In the genomic region with DNA sequence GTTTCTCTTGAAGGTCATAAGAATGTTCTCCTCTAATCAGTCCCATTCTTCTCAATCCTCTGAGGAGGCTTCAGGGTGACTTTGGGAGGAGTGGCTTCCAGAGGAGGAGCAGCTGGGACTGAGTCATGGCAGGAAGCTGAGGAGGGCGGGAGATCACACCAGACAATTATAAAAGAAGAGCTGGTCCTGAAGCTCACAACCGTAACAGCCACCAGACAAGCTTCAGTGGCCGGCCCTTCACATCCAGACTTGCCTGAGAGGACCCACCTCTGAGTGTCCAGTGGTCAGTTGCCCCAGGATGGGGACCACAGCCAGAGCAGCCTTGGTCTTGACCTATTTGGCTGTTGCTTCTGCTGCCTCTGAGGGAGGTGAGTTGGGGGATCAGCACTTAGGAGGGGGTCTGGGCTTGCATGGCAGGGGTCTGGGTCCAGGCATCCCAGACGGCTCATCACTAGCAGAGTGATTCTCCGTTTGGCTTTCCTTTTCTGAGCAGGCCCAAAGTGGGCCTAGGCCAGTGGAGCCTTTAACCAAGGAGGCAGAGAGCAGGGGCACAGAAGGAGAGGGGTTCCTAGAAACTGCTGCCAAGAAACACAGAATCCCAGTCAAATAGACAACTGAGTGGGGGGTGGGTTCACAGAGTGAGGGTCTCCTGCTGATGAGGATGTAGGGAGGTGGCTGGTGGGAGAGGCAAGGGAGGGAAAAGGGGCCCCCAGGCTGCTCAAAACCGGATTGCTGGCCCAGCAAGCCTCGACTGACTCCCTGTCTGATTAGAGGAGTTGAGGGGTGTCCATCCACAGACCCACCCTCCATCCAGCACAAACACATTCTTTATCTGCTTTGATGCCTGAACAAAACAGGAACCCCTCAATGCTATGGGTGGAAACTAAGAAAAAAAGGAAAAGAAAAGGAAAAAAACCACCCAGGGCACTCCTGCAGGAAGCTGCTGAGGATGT, we compare ENCODE assay signal across 8 cellular contexts. TPM values are rescaled to one million over a fixed set of nuclear protein-coding genes. Genes with fewer than 3 reads are reported as not detected.
DNase-seq lines count a peak whose midpoint lies in the region; TF ChIP-seq lines count a peak whose summit lies in the region.

Gene ECM1, plus strand, starts transcription at position 198 of the 953 bp plus-strand sequence. Its CDS starts 101 bp downstream, at position 299.

- H3K27ac ChIP-seq in 22Rv1 (peak within 1 kb of the TSS; percentile 12; the same call in 1 of the 2 replicates), angular gyrus (ENCODE audit: low read depth, low read length) (peak within 1 kb of the TSS; percentile 81)

- TF ChIP-seq CTCF in 22Rv1 (IDR thresholded peaks at IDR 0.05) (no peak), subcutaneous adipose tissue (IDR thresholded peaks at IDR 0.05; ENCODE audit: low read depth) (no peak)

- DNase-seq in HPDE6-E6E7 (ENCODE audit: extremely low spot score): peak; percentile 88
- DNase-seq in inferior parietal cortex (ENCODE audit: extremely low spot score): peak; percentile 40
- DNase-seq in activated CD4-positive, CD25-positive, alpha-beta regulatory T cell treated with anti-CD3 and anti-CD28 coated beads, Interleukin-2, amount 50 U/mL, for 72 hours: no peak
- DNase-seq in globus pallidus (ENCODE audit: low spot score): no peak
- no peak for DNase-seq in germinal center (ENCODE audit: low spot score)

RNA-seq across cellular contexts. Expression of gene ECM1, which starts in this region (rescaled TPM):
- 10 to 100 TPM; 12.1 to 53.2 (median 29.5) TPM for total RNA-seq in subcutaneous adipose tissue

Comparison
In these comparisons a context has a peak if more than half of its experiments do, and no peak if none do; other contexts are left out.
1. DNase-seq: peak in HPDE6-E6E7 (single experiment) and inferior parietal cortex (single experiment); none in activated CD4-positive, CD25-positive, alpha-beta regulatory T cell treated with anti-CD3 and anti-CD28 coated beads, Interleukin-2, amount 50 U/mL, for 72 hours (single experiment), globus pallidus (single experiment) and germinal center (single experiment).